ENCODE assay signal across 1 cellular context in genomic region chr13:51928231-51928630, GRCh38.
TF ChIP-seq lines count a peak whose summit lies in the region.

No MANE protein-coding gene starts in this region.

TF ChIP-seq in HEK293, 187 proteins besides CTCF, POLR2A, EP300 and RAD21 (continued from another document and continues in another):
- TF ChIP-seq MZF1 (tag by site-specific recombination; IDR thresholded peaks at IDR 0.05; ENCODE audit: borderline replicate concordance) (no peak), ZNF48 (tag by site-specific recombination; IDR thresholded peaks at IDR 0.05) (no peak), ZNF169 (tag by site-specific recombination; IDR thresholded peaks at IDR 0.05) (no peak), ZNF776 (tag by site-specific recombination; IDR thresholded peaks at IDR 0.05; ENCODE audit: borderline replicate concordance) (no peak), ZNF398 (tag by site-specific recombination; IDR thresholded peaks at IDR 0.05) (no peak), ZSCAN16 (tag by site-specific recombination; IDR thresholded peaks at IDR 0.05) (no peak), ZBTB20 (tag by site-specific recombination; IDR thresholded peaks at IDR 0.05) (no peak), ZNF404 (tag by site-specific recombination; IDR thresholded peaks at IDR 0.05) (no peak), GLIS2 (tag by site-specific recombination; IDR thresholded peaks at IDR 0.05) (no peak), ZNF221 (tag by site-specific recombination; IDR thresholded peaks at IDR 0.05; ENCODE audit: borderline replicate concordance) (no peak), AEBP2 (tag by site-specific recombination; IDR thresholded peaks at IDR 0.05; ENCODE audit: borderline replicate concordance) (no peak), ZNF140 (tag by site-specific recombination; IDR thresholded peaks at IDR 0.05) (no peak), ZNF324 (tag by site-specific recombination; IDR thresholded peaks at IDR 0.05) (no peak), PRDM1 (tag by site-specific recombination; IDR thresholded peaks at IDR 0.05) (no peak), ATF2 (tag by site-specific recombination; IDR thresholded peaks at IDR 0.05; ENCODE audit: low read depth) (peak; percentile 82), ZNF426 (tag by site-specific recombination; IDR thresholded peaks at IDR 0.05) (no peak), ZFP41 (tag by site-specific recombination; IDR thresholded peaks at IDR 0.05; ENCODE audit: borderline replicate concordance) (no peak), YY2 (tag by site-specific recombination; IDR thresholded peaks at IDR 0.05) (no peak), ZNF629 (tag by site-specific recombination; IDR thresholded peaks at IDR 0.05) (peak; percentile 94), ZNF394 (tag by site-specific recombination; IDR thresholded peaks at IDR 0.05; ENCODE audit: borderline replicate concordance) (no peak), ZNF571 (tag by site-specific recombination; IDR thresholded peaks at IDR 0.05) (no peak), ZNF529 (tag by site-specific recombination; IDR thresholded peaks at IDR 0.05; ENCODE audit: insufficient replicate concordance) (no peak), ZNF148 (tag by site-specific recombination; IDR thresholded peaks at IDR 0.05; ENCODE audit: borderline replicate concordance) (no peak), ZBTB26 (tag by site-specific recombination; optimal IDR thresholded peaks at IDR 0.05) (no peak), REPIN1 (tag by site-specific recombination; IDR thresholded peaks at IDR 0.05; ENCODE audit: low read depth) (no peak), KLF9 (tag by site-specific recombination; IDR thresholded peaks at IDR 0.05; ENCODE audit: low read depth) (no peak), ZFHX2 (tag by site-specific recombination; conservative IDR thresholded peaks at IDR 0.05) (no peak), GLIS1 (tag by site-specific recombination; IDR thresholded peaks at IDR 0.05) (no peak), SP3 (tag by site-specific recombination; IDR thresholded peaks at IDR 0.05) (no peak), ZNF626 (tag by site-specific recombination; IDR thresholded peaks at IDR 0.05) (no peak), ZNF433 (tag by site-specific recombination; IDR thresholded peaks at IDR 0.05; ENCODE audit: low read depth) (no peak), WT1 (tag by site-specific recombination; IDR thresholded peaks at IDR 0.05) (no peak), ZNF76 (tag by site-specific recombination; IDR thresholded peaks at IDR 0.05; ENCODE audit: borderline replicate concordance, low read depth) (no peak), ZNF16 (tag by site-specific recombination; IDR thresholded peaks at IDR 0.05; ENCODE audit: low read depth) (no peak), TSHZ1 (tag by site-specific recombination; IDR thresholded peaks at IDR 0.05; ENCODE audit: borderline replicate concordance) (no peak), ZNF518A (tag by site-specific recombination; conservative IDR thresholded peaks at IDR 0.05; ENCODE audit: low read depth) (no peak), ZNF473 (tag by site-specific recombination; IDR thresholded peaks at IDR 0.05) (no peak), ZNF24 (tag by site-specific recombination; IDR thresholded peaks at IDR 0.05) (peak; percentile 70; the same call in 1 of the 2 replicates), ZNF664 (tag by site-specific recombination; IDR thresholded peaks at IDR 0.05) (no peak), ZBTB44 (tag by site-specific recombination; IDR thresholded peaks at IDR 0.05) (no peak), SCRT2 (tag by site-specific recombination; IDR thresholded peaks at IDR 0.05) (peak; percentile 71), ZNF777 (tag by site-specific recombination; IDR thresholded peaks at IDR 0.05; ENCODE audit: borderline replicate concordance) (no peak), ZNF639 (tag by site-specific recombination; IDR thresholded peaks at IDR 0.05) (peak; percentile 18; the same call in 1 of the 2 replicates), ZNF558 (tag by site-specific recombination; IDR thresholded peaks at IDR 0.05) (no peak)
